In genomic region chr19:6229216-6229913, GRCh38 we compare ENCODE assay signal across 24 cellular contexts. TPM values are rescaled to one million over a fixed set of nuclear protein-coding genes. Genes with fewer than 3 reads are reported as not detected.
A peak's percentile ranks its signal among the peaks of the same experiment; 100 is the strongest.
DNase-seq lines count a peak whose midpoint lies in the region; ATAC-seq and TF ChIP-seq lines count a peak whose summit lies in the region.
"Had no signal": no experiment of that assay in that cellular context is flagged by ENCODE, and none has a peak within 500 bp of the region (broad histone marks: within the 10 kb centered on the region; RNA-seq: fewer than 3 reads in every experiment).

No MANE protein-coding gene starts in this region.

- H3K4me1 ChIP-seq in HUES6 (ENCODE audit: control insufficient read depth, insufficient read depth, low read length), result peaks cover 23% of the 10 kb centered on the region; the same call in 1 of the 2 replicates
- H3K4me1 ChIP-seq in sigmoid colon, result peaks cover 0 to 43% (median 40%) of the 10 kb centered on the region in 4 donors
- H3K4me1 ChIP-seq: A549 had no signal

- CTCF ChIA-PET in activated naive CD4-positive, alpha-beta T cell treated with anti-CD3 and anti-CD28 coated beads, Interleukin-2, amount 10 ng/mL, durations not matched to agents 7 days and 5 days (lab: Charles Lee), result no interaction called here

- H3K27me3 Mint-ChIP-seq in activated naive CD4-positive, alpha-beta T cell treated with anti-CD3 and anti-CD28 coated beads, Interleukin-2, amount 50 U/mL, for 24 hours, result no peaks in the 10 kb centered on the region
- no peaks in the 10 kb centered on the region for H3K27me3 Mint-ChIP-seq in activated naive CD4-positive, alpha-beta T cell treated with anti-CD3 and anti-CD28 coated beads, Interleukin-2, amount 10 ng/mL, durations not matched to agents 7 days and 5 days
- H3K27me3 Mint-ChIP-seq in endothelial cell (ENCODE audit: unreplicated experiment), result peaks cover 26% of the 10 kb centered on the region
- H3K27me3 Mint-ChIP-seq: CD8-positive, alpha-beta memory T cell; central memory CD8-positive, alpha-beta T cell; stimulated activated memory B cell treated with anti-CD40 and anti-IgM and Interleukin-4, amounts not matched to agents 10 μg/mL and 1 μg/mL and 100 μg/mL, for 72 hours had no signal

- no peak for TF ChIP-seq POLR2A in sigmoid colon (IDR thresholded peaks at IDR 0.05)

- H3K9me3 Mint-ChIP-seq in activated naive CD4-positive, alpha-beta T cell treated with anti-CD3 and anti-CD28 coated beads, Interleukin-2, amount 50 U/mL, for 24 hours, result no peaks in the 10 kb centered on the region
- H3K9me3 Mint-ChIP-seq in activated naive CD4-positive, alpha-beta T cell treated with anti-CD3 and anti-CD28 coated beads, Interleukin-2, amount 10 ng/mL, durations not matched to agents 7 days and 5 days, result no peaks in the 10 kb centered on the region
- H3K9me3 Mint-ChIP-seq in endothelial cell (ENCODE audit: unreplicated experiment), result no peaks in the 10 kb centered on the region
- H3K9me3 Mint-ChIP-seq in stimulated activated effector memory CD8-positive, alpha-beta T cell treated with anti-CD3 and anti-CD28 coated beads, Interleukin-12 subunit alpha, Interleukin-12 subunit beta, amount 100 ng/mL, for 72 hours, result no peaks in the 10 kb centered on the region
- H3K9me3 Mint-ChIP-seq: CD8-positive, alpha-beta memory T cell; central memory CD8-positive, alpha-beta T cell; stimulated activated memory B cell treated with anti-CD40 and anti-IgM and Interleukin-4, amounts not matched to agents 10 μg/mL and 1 μg/mL and 100 μg/mL, for 72 hours had no signal

- H3K4me1 Mint-ChIP-seq in activated naive CD4-positive, alpha-beta T cell treated with anti-CD3 and anti-CD28 coated beads, Interleukin-2, amount 50 U/mL, for 24 hours, result peaks cover 8% of the 10 kb centered on the region
- H3K4me1 Mint-ChIP-seq in activated naive CD4-positive, alpha-beta T cell treated with anti-CD3 and anti-CD28 coated beads, Interleukin-2, amount 10 ng/mL, durations not matched to agents 7 days and 5 days, result no peaks in the 10 kb centered on the region
- peaks cover 4% of the 10 kb centered on the region for H3K4me1 Mint-ChIP-seq in endothelial cell (ENCODE audit: unreplicated experiment)
- H3K4me1 Mint-ChIP-seq in stimulated activated effector memory CD8-positive, alpha-beta T cell treated with anti-CD3 and anti-CD28 coated beads, Interleukin-12 subunit alpha, Interleukin-12 subunit beta, amount 100 ng/mL, for 72 hours, result peaks cover 24% of the 10 kb centered on the region

- H3K36me3 ChIP-seq in HUES6 (ENCODE audit: control insufficient read depth, insufficient read depth, low read length), result peaks cover 45% of the 10 kb centered on the region
- peaks cover 0 to 39% (median 13%) of the 10 kb centered on the region in 4 donors for H3K36me3 ChIP-seq in sigmoid colon

- H3K27me3 ChIP-seq in HUES6 (ENCODE audit: control insufficient read depth, insufficient read depth, low read length) (no peaks in the 10 kb centered on the region), sigmoid colon (no peaks in the 10 kb centered on the region)
- H3K27me3 ChIP-seq: heart right ventricle, tibial nerve had no signal

- intact Hi-C loops in sigmoid colon (cut with DNase I), result no loop called here

- no peak overlapping the region for H3K27ac ChIP-seq in HUES6 (ENCODE audit: low read depth, low read length)
- peak overlapping the region in 2 of 4 donors; percentile 27 to 33 for H3K27ac ChIP-seq in sigmoid colon
- H3K27ac ChIP-seq: A549, heart right ventricle had no signal

- H3K4me3 ChIP-seq in HUES6 (ENCODE audit: low read depth, low read length), result no peak overlapping the region
- no peak overlapping the region for H3K4me3 ChIP-seq in sigmoid colon
- H3K4me3 ChIP-seq: A549, heart right ventricle, tibial nerve had no signal

- no peak for TF ChIP-seq EP300 in sigmoid colon (IDR thresholded peaks at IDR 0.05)

- TF ChIP-seq CTCF in endothelial cell (IDR thresholded peaks at IDR 0.05; ENCODE audit: unreplicated experiment) (no peak), sigmoid colon (IDR thresholded peaks at IDR 0.05) (no peak)

- peak overlapping the region; percentile 20 for H3K9ac ChIP-seq in HUES6 (ENCODE audit: low read length)

- no peak overlapping the region for H3K4me3 Mint-ChIP-seq in activated naive CD4-positive, alpha-beta T cell treated with anti-CD3 and anti-CD28 coated beads, Interleukin-2, amount 50 U/mL, for 24 hours
- H3K4me3 Mint-ChIP-seq in activated naive CD4-positive, alpha-beta T cell treated with anti-CD3 and anti-CD28 coated beads, Interleukin-2, amount 10 ng/mL, durations not matched to agents 7 days and 5 days, result no peak overlapping the region
- peak overlapping the region; percentile 29 for H3K4me3 Mint-ChIP-seq in endothelial cell (ENCODE audit: unreplicated experiment)
- no peak overlapping the region for H3K4me3 Mint-ChIP-seq in stimulated activated effector memory CD8-positive, alpha-beta T cell treated with anti-CD3 and anti-CD28 coated beads, Interleukin-12 subunit alpha, Interleukin-12 subunit beta, amount 100 ng/mL, for 72 hours
- H3K4me3 Mint-ChIP-seq: CD8-positive, alpha-beta memory T cell; central memory CD8-positive, alpha-beta T cell; stimulated activated memory B cell treated with anti-CD40 and anti-IgM and Interleukin-4, amounts not matched to agents 10 μg/mL and 1 μg/mL and 100 μg/mL, for 72 hours had no signal

- H3K9me3 ChIP-seq in HUES6 (ENCODE audit: control insufficient read depth, insufficient read depth, low read depth, low read length), result no peaks in the 10 kb centered on the region
- H3K9me3 ChIP-seq in sigmoid colon, result no peaks in the 10 kb centered on the region
- H3K9me3 ChIP-seq: A549, heart right ventricle, tibial nerve had no signal

- H3K36me3 Mint-ChIP-seq in activated naive CD4-positive, alpha-beta T cell treated with anti-CD3 and anti-CD28 coated beads, Interleukin-2, amount 50 U/mL, for 24 hours, result peaks cover 5% of the 10 kb centered on the region
- H3K36me3 Mint-ChIP-seq in activated naive CD4-positive, alpha-beta T cell treated with anti-CD3 and anti-CD28 coated beads, Interleukin-2, amount 10 ng/mL, durations not matched to agents 7 days and 5 days, result peaks cover 14% of the 10 kb centered on the region
- peaks cover 31% of the 10 kb centered on the region for H3K36me3 Mint-ChIP-seq in endothelial cell (ENCODE audit: low read depth, unreplicated experiment)
- H3K36me3 Mint-ChIP-seq in stimulated activated effector memory CD8-positive, alpha-beta T cell treated with anti-CD3 and anti-CD28 coated beads, Interleukin-12 subunit alpha, Interleukin-12 subunit beta, amount 100 ng/mL, for 72 hours, result peaks cover 29% of the 10 kb centered on the region

- no peak for ATAC-seq in stimulated activated effector memory CD8-positive, alpha-beta T cell treated with anti-CD3 and anti-CD28 coated beads, Interleukin-12 subunit alpha, Interleukin-12 subunit beta, amount 100 ng/mL, for 72 hours
- ATAC-seq in HG02981 (IDR thresholded peaks at IDR 0.05; ENCODE audit: unreplicated experiment), result no peak
- ATAC-seq: A549; heart right ventricle; stimulated activated memory B cell treated with anti-CD40 and anti-IgM and Interleukin-4, amounts not matched to agents 10 μg/mL and 1 μg/mL and 100 μg/mL, for 72 hours had no signal

- DNase-seq in activated naive CD4-positive, alpha-beta T cell treated with anti-CD3 and anti-CD28 coated beads, Interleukin-2, amount 10 ng/mL, durations not matched to agents 7 days and 5 days, result no peak
- DNase-seq in endothelial cell (ENCODE audit: low spot score) (no peak), sigmoid colon (no peak), NCI-H1694 (lab: John Stamatoyannopoulos, UW) (no peak)
- DNase-seq in stimulated activated effector memory CD8-positive, alpha-beta T cell treated with anti-CD3 and anti-CD28 coated beads, Interleukin-12 subunit alpha, Interleukin-12 subunit beta, amount 100 ng/mL, for 72 hours (ENCODE audit: low spot score in 2 of 2), result no peak
- DNase-seq: activated CD4-positive, alpha-beta T cell treated with anti-CD3 and anti-CD28 coated beads, Interleukin-2, amount 50 U/mL, for 1 hour; activated T-cell treated with anti-CD3 and anti-CD28 coated beads for 4 hours; CD8-positive, alpha-beta memory T cell; effector memory CD4-positive, alpha-beta T cell; EL; KG1; mammary epithelial cell; NCI-H1048; NCI-H526 treated with DMSO at 0.1 percent for 48 hours; OCI-M1; stimulated activated CD4-positive, alpha-beta T cell treated with anti-CD3 and anti-CD28 coated beads, Interleukin-12 subunit alpha, Interleukin-12 subunit beta, amount 100 ng/mL, for 4 hours had no signal

- peak overlapping the region; percentile 73 for H3K27ac Mint-ChIP-seq in activated naive CD4-positive, alpha-beta T cell treated with anti-CD3 and anti-CD28 coated beads, Interleukin-2, amount 50 U/mL, for 24 hours
- no peak overlapping the region for H3K27ac Mint-ChIP-seq in activated naive CD4-positive, alpha-beta T cell treated with anti-CD3 and anti-CD28 coated beads, Interleukin-2, amount 10 ng/mL, durations not matched to agents 7 days and 5 days
- peak overlapping the region; percentile 91 for H3K27ac Mint-ChIP-seq in endothelial cell (ENCODE audit: unreplicated experiment)
- H3K27ac Mint-ChIP-seq in stimulated activated effector memory CD8-positive, alpha-beta T cell treated with anti-CD3 and anti-CD28 coated beads, Interleukin-12 subunit alpha, Interleukin-12 subunit beta, amount 100 ng/mL, for 72 hours, result peak overlapping the region; percentile 43
- H3K27ac Mint-ChIP-seq: stimulated activated memory B cell treated with anti-CD40 and anti-IgM and Interleukin-4, amounts not matched to agents 10 μg/mL and 1 μg/mL and 100 μg/mL, for 72 hours had no signal

- WGBS in sigmoid colon, 2 donors, result 94 to 95% methylated on average over 27 of the region's 27 CpGs

RNA-seq across cellular contexts. Expression of gene MLLT1, which starts 50.4 kb away (rescaled TPM):
- total RNA-seq in endothelial cell (ENCODE audit: unreplicated experiment) (59.2 TPM), sigmoid colon (10 to 100 TPM; 12.5 to 20.8 (median 17.6) TPM)
- polyA plus RNA-seq in sigmoid colon, result 10 to 100 TPM in 2 of 3 donors, 1 to 10 TPM in 1; 9.9 to 25.5 (median 15.0) TPM
